In the genomic region with DNA sequence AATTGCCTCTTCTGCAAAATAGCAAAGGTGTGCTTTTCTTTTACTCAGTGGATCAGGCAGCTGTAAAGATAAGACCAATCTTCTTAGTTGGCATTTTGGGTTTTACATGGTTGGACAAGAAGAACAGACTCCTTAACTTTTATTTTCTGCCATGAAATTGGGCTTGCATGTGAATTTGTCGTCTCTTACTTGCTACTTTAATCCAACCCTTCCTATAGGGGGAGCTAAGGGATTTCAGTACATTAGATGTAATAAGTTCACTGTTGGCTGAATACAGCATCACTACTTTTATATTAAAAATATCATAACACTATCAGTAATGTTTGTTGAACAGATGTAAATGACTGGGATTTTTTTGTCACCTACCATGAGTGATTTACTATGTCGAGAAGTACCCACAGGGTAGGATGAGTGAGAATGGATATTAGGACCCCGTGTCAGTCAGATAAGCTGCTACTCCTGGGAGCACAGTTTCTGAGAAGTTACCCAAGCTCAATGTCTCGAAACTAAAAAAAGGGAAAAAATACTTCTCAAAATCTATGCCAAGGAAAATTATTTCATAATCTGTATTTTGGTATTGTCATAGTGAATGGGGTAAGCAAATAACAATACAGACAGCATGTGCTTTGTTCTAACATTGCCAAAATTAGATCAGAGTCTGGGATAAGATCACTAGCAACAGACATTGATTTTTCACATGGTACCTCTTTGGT, we compare ENCODE assay signal across 9 cellular contexts.
DNase-seq lines count a peak whose midpoint lies in the region; ATAC-seq, FAIRE-seq and TF ChIP-seq lines count a peak whose summit lies in the region.
"Had no signal": no experiment of that assay in that cellular context is flagged by ENCODE, and none has a peak within 500 bp of the region (broad histone marks: within the 10 kb centered on the region; RNA-seq: fewer than 3 reads in every experiment).

No MANE protein-coding gene starts in this region.

- no peaks in the 10 kb centered on the region for H3K9me3 Mint-ChIP-seq in activated T-helper 17 cell treated with anti-CD3 and anti-CD28 coated beads, Interleukin-2, amount 50 U/mL, for 72 hours

- peaks cover 14% of the 10 kb centered on the region for H3K4me1 Mint-ChIP-seq in activated T-helper 17 cell treated with anti-CD3 and anti-CD28 coated beads, Interleukin-2, amount 50 U/mL, for 72 hours

- H3K4me1 ChIP-seq in BE2C (no peaks in the 10 kb centered on the region), keratinocyte (ENCODE audit: control insufficient read depth, extremely low read depth, insufficient read depth, low read length) (peaks cover 9% of the 10 kb centered on the region)

- no peaks in the 10 kb centered on the region for H3K27me3 Mint-ChIP-seq in activated T-helper 17 cell treated with anti-CD3 and anti-CD28 coated beads, Interleukin-2, amount 50 U/mL, for 72 hours

- H3K79me2 ChIP-seq in keratinocyte (ENCODE audit: control insufficient read depth, insufficient read depth, low read length), result no peaks in the 10 kb centered on the region

- no peaks in the 10 kb centered on the region for H3K36me3 Mint-ChIP-seq in activated T-helper 17 cell treated with anti-CD3 and anti-CD28 coated beads, Interleukin-2, amount 50 U/mL, for 72 hours (ENCODE audit: low read depth)

- no peaks in the 10 kb centered on the region for H4K20me1 ChIP-seq in keratinocyte (ENCODE audit: control insufficient read depth, extremely low read depth, insufficient read depth, low read length)

- peak overlapping the region; percentile 46 for H3K4me3 Mint-ChIP-seq in activated T-helper 17 cell treated with anti-CD3 and anti-CD28 coated beads, Interleukin-2, amount 50 U/mL, for 72 hours

- H3K27ac Mint-ChIP-seq in activated T-helper 17 cell treated with anti-CD3 and anti-CD28 coated beads, Interleukin-2, amount 50 U/mL, for 72 hours, result no peak overlapping the region

- no peaks in the 10 kb centered on the region for H3K9me3 ChIP-seq in BE2C
- no peaks in the 10 kb centered on the region for H3K9me3 ChIP-seq in keratinocyte (ENCODE audit: control insufficient read depth, low read depth, low read length)

- DNase-seq in BE2C (no peak), HCEC 1CT (peak; percentile 44), keratinocyte (ENCODE audit: low read depth, low spot score) (no peak), AG08396 (ENCODE audit: low spot score) (no peak)

- TF ChIP-seq CTCF in BE2C (IDR thresholded peaks at IDR 0.05; ENCODE audit: low read depth, low read length) (peak; percentile 20; the same call in 1 of the 2 replicates), keratinocyte (optimal IDR thresholded peaks at IDR 0.05 in 1 of 3, IDR thresholded peaks at IDR 0.05 in 1 of 3, conservative IDR thresholded peaks at IDR 0.05 in 1 of 3; ENCODE audit: extremely low read depth in 1 of 3, insufficient read depth in 2 of 3, low read length in 3 of 3) (peak in 2 of 3 experiments; percentile 30 to 39)

- no peak overlapping the region for H2AFZ ChIP-seq in keratinocyte (ENCODE audit: control insufficient read depth, low read length)

- H3K36me3 ChIP-seq in BE2C (no peaks in the 10 kb centered on the region), keratinocyte (ENCODE audit: control insufficient read depth in 2 of 2, extremely low read depth in 1 of 2, insufficient read depth in 2 of 2, low read length in 2 of 2) (no peaks in the 10 kb centered on the region)

- peak; percentile 59 for FAIRE-seq in keratinocyte (lab: Jason Lieb, UNC)
- FAIRE-seq: GM19239 had no signal

- H3K4me3 ChIP-seq in BE2C (ENCODE audit: low read depth, low read length), result no peak overlapping the region
- no peak overlapping the region for H3K4me3 ChIP-seq in keratinocyte (ENCODE audit: control insufficient read depth in 2 of 3, extremely low read depth in 1 of 3, insufficient read depth in 2 of 3, low read depth in 1 of 3, low read length in 3 of 3)

- dilution Hi-C loops in keratinocyte (cut with MboI; ENCODE audit: extremely low pct_ligation_motif_present, low sequenced_read_pairs), result no loop called here

- no peak overlapping the region for H3K27ac ChIP-seq in keratinocyte (ENCODE audit: control insufficient read depth, insufficient read depth, low read length)

- no peaks in the 10 kb centered on the region for H3K9me1 ChIP-seq in keratinocyte (ENCODE audit: control insufficient read depth, extremely low read depth, insufficient read depth, low read length)

- H3K4me2 ChIP-seq in keratinocyte (ENCODE audit: control insufficient read depth, extremely low read depth, insufficient read depth, low read depth, low read length), result no peak overlapping the region

- H3K27me3 ChIP-seq in BE2C, result 0 out of 2 replicates have a peak, but pooled peaks cover 1% of the 10 kb centered on the region
- H3K27me3 ChIP-seq in keratinocyte (ENCODE audit: control insufficient read depth, extremely low read depth, insufficient read depth, low read length), result no peaks in the 10 kb centered on the region

- H3K9ac ChIP-seq in keratinocyte (ENCODE audit: control insufficient read depth, extremely low read depth, insufficient read depth, low read length), result no peak overlapping the region

- peak; percentile 32 for ATAC-seq in activated T-helper 17 cell treated with anti-CD3 and anti-CD28 coated beads, Interleukin-2, amount 50 U/mL, for 72 hours (replicated peaks)
- ATAC-seq in HG03571 (IDR thresholded peaks at IDR 0.05; ENCODE audit: unreplicated experiment), result no peak
- ATAC-seq in GM18511 (IDR thresholded peaks at IDR 0.05; ENCODE audit: unreplicated experiment), result no peak
- no peak for ATAC-seq in GM18907 (IDR thresholded peaks at IDR 0.05; ENCODE audit: unreplicated experiment)
